In the genomic region with DNA sequence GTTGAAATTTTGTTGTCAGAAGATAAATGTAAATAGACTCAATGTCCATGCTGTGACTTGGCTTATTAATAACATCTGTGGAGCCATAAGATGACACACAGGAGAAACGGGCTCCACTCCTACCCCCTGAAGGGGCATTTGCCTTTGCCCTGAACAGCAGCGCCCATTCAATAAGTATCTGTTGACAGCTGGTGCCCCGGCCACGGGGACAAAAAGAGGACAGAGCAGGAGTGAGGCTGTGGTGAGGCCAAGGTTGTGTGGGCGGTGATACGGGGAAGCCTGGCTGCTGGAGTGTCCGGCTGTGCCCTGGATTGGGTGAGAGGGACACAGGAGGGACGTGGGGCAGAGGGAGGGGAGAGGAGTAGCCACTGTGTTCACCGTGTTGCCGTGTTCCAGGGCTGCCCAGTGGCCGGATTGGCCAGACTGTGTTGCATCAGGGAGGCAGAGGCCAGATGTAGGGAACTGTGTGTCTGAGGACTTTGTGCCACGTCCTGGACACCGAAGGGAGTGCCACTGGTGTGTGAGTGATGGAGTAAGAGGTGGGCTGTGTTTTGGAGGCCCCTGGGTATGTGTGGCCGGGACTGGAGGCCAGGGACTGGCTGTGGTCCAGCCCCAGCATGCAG, we compare ENCODE assay signal across 23 cellular contexts. TPM values are rescaled to one million over a fixed set of nuclear protein-coding genes. Genes with fewer than 3 reads are reported as not detected.
DNase-seq lines count a peak whose midpoint lies in the region; ATAC-seq and TF ChIP-seq lines count a peak whose summit lies in the region.
"Had no signal": no experiment of that assay in that cellular context is flagged by ENCODE, and none has a peak within 500 bp of the region (broad histone marks: within the 10 kb centered on the region; RNA-seq: fewer than 3 reads in every experiment).

No MANE protein-coding gene starts in this region.

- no peak overlapping the region for H3K4me3 Mint-ChIP-seq in endodermal cell
- no peak overlapping the region for H3K4me3 Mint-ChIP-seq in type B pancreatic cell
- H3K4me3 Mint-ChIP-seq: stimulated activated naive B cell treated with anti-CD40 and anti-IgM and Interleukin-4, amounts not matched to agents 10 μg/mL and 1 μg/mL and 100 μg/mL, for 72 hours; T-helper 2 cell treated with Interferon-gamma antibody and Interleukin-4, amounts not matched to agents 5 μg/mL and 100 μg/mL, for 36 hours had no signal

- TF ChIP-seq CTCF in endodermal cell (conservative IDR thresholded peaks at IDR 0.05) (no peak), type B pancreatic cell (conservative IDR thresholded peaks at IDR 0.05) (no peak)

- H3K27me3 ChIP-seq in endodermal cell (ENCODE audit: control insufficient read depth, insufficient read depth, low read length, poor library complexity, severe bottlenecking) (no peaks in the 10 kb centered on the region), H7 (ENCODE audit: control insufficient read depth, insufficient read depth, low read length) (no peaks in the 10 kb centered on the region)
- H3K27me3 ChIP-seq: left lung, right lobe of liver, SJCRH30, tibial nerve had no signal

- peaks cover 90% of the 10 kb centered on the region for H3K36me3 Mint-ChIP-seq in endodermal cell (ENCODE audit: low read depth)
- H3K36me3 Mint-ChIP-seq in type B pancreatic cell, result peaks cover 69% of the 10 kb centered on the region

- H3K9me3 ChIP-seq in endodermal cell (ENCODE audit: control insufficient read depth, low read length), result peaks cover 28% of the 10 kb centered on the region
- H3K9me3 ChIP-seq: right lobe of liver had no signal

- H3K27me3 Mint-ChIP-seq in endodermal cell (ENCODE audit: insufficient read depth) (no peaks in the 10 kb centered on the region), type B pancreatic cell (no peaks in the 10 kb centered on the region)
- H3K27me3 Mint-ChIP-seq: stimulated activated naive B cell treated with anti-CD40 and anti-IgM and Interleukin-4, amounts not matched to agents 10 μg/mL and 1 μg/mL and 100 μg/mL, for 72 hours had no signal

- peak; percentile 83 for ATAC-seq in Right ventricle myocardium inferior
- ATAC-seq in left lobe of liver, result peak; percentile 43
- ATAC-seq: left lung; stimulated activated naive B cell treated with anti-CD40 and anti-IgM and Interleukin-4, amounts not matched to agents 10 μg/mL and 1 μg/mL and 100 μg/mL, for 72 hours had no signal

- intact Hi-C loops in Right ventricle myocardium inferior (cut with DNase I), result no loop called here
- intact Hi-C loops in cardiac septum (cut with DNase I), result no loop called here

- H3K27ac ChIP-seq in endodermal cell (ENCODE audit: low read depth, low read length), result no peak overlapping the region
- H3K27ac ChIP-seq: left lung, right lobe of liver, SJCRH30 had no signal

- WGBS in endodermal cell (ENCODE audit: insufficient coverage in 1 of 2, insufficient read length in 1 of 2), 2 experiments, result 92 to 98% methylated on average over 10 to 14 of the region's 14 CpGs

- H3K9ac ChIP-seq in endodermal cell (ENCODE audit: extremely low read depth, low read length, poor library complexity, severe bottlenecking), result no peak overlapping the region

- peak; percentile 71 for DNase-seq in Right ventricle myocardium inferior (ENCODE audit: missing footprints)
- DNase-seq in cardiac septum (ENCODE audit: low spot score), result no peak
- no peak for DNase-seq in endodermal cell
- no peak for DNase-seq in left lobe of liver (ENCODE audit: low spot score)
- DNase-seq in type B pancreatic cell (ENCODE audit: extremely low spot score, unreplicated experiment), result no peak
- DNase-seq in NCI-H82 treated with DMSO at 0.1 percent for 48 hours (lab: John Stamatoyannopoulos, UW; ENCODE audit: unreplicated experiment), result no peak
- DNase-seq in H7, result no peak
- no peak for DNase-seq in NCI-H1930 (lab: John Stamatoyannopoulos, UW)
- DNase-seq: activated effector memory CD4-positive, alpha-beta T cell treated with anti-CD3 and anti-CD28 coated beads, Interleukin-2, amount 50 U/mL, for 16 hours; DMS79; left lung; MM.1S; NCI-H1436 treated with DMSO at 0.1 percent for 48 hours; NCI-H2171; occipital lobe; OCI-M1; right lobe of liver; SJCRH30; stimulated activated naive B cell treated with anti-CD40 and anti-IgM and Interleukin-4, amounts not matched to agents 10 μg/mL and 1 μg/mL and 100 μg/mL, for 72 hours had no signal

- H3K4me1 ChIP-seq in endodermal cell (ENCODE audit: control insufficient read depth, insufficient read depth, low read length), result no peaks in the 10 kb centered on the region
- H3K4me1 ChIP-seq: left lung, right lobe of liver had no signal

- H3K4me1 Mint-ChIP-seq in endodermal cell (peaks cover 12% of the 10 kb centered on the region), type B pancreatic cell (ENCODE audit: unreplicated experiment) (no peaks in the 10 kb centered on the region)

- H3K27ac Mint-ChIP-seq in endodermal cell (peak overlapping the region; percentile 44), type B pancreatic cell (peak overlapping the region; percentile 72)
- H3K27ac Mint-ChIP-seq: stimulated activated naive B cell treated with anti-CD40 and anti-IgM and Interleukin-4, amounts not matched to agents 10 μg/mL and 1 μg/mL and 100 μg/mL, for 72 hours; T-helper 2 cell treated with Interferon-gamma antibody and Interleukin-4, amounts not matched to agents 5 μg/mL and 100 μg/mL, for 36 hours had no signal

- H3K36me3 ChIP-seq in endodermal cell (ENCODE audit: control insufficient read depth, insufficient read depth, low read length) (peaks cover 85% of the 10 kb centered on the region), H7 (replicated peaks; ENCODE audit: control insufficient read depth, insufficient read depth, low read length) (peaks cover 24% of the 10 kb centered on the region)

- H3K4me3 ChIP-seq in endodermal cell (ENCODE audit: low read length), result no peak overlapping the region
- no peak overlapping the region for H3K4me3 ChIP-seq in H7 (ENCODE audit: insufficient read depth, low read depth, low read length)
- H3K4me3 ChIP-seq: left lung, right lobe of liver, SJCRH30, tibial nerve had no signal

- peaks cover 22% of the 10 kb centered on the region for H3K9me3 Mint-ChIP-seq in endodermal cell
- H3K9me3 Mint-ChIP-seq in type B pancreatic cell, result no peaks in the 10 kb centered on the region

RNA-seq across cellular contexts. Expression of gene PRMT2, which starts 15.1 kb away (rescaled TPM):
- total RNA-seq in Right ventricle myocardium inferior (57.8 TPM), cardiac septum (76.5 TPM), endodermal cell (10 to 100 TPM; 73.6 to 87.1 TPM), left lobe of liver (15.3 TPM), type B pancreatic cell (ENCODE audit: low replicate concordance) (63.4 and 74.8 TPM in 2 replicates)
- polyA plus RNA-seq in endodermal cell (2013, experiment 1 of 2), result 98.1 TPM
- polyA plus RNA-seq in endodermal cell (2013, experiment 2 of 2), result 97.1 TPM
- total RNA-seq in H7 (2014; rRNA removed; shearing (Covaris generic)), result 54.1 and 59.9 TPM in 2 replicates

RNA-seq across cellular contexts. Expression of gene S100B, which starts 45.7 kb away (rescaled TPM):
- total RNA-seq in Right ventricle myocardium inferior (8.3 TPM), cardiac septum (0.62 TPM), endodermal cell (not detected), left lobe of liver (not detected), type B pancreatic cell (ENCODE audit: low replicate concordance) (5.5 TPM in 1 of 2 replicates, not detected in the other)
- 6.9 TPM for polyA plus RNA-seq in endodermal cell (2013, experiment 1 of 2)
- polyA plus RNA-seq in endodermal cell (2013, experiment 2 of 2), result 8.5 TPM
- total RNA-seq in H7 (2014; rRNA removed; shearing (Covaris generic)), result 0.10 TPM in 1 of 2 replicates, not detected in the other
- total RNA-seq: epithelial cell of proximal tubule, glomerular endothelial cell had no signal
